Comparison of ENCODE assay signal across 8 cellular contexts in genomic region chr6:165889636-165890403, GRCh38.
A peak's percentile ranks its signal among the peaks of the same experiment; 100 is the strongest.
DNase-seq lines count a peak whose midpoint lies in the region; ATAC-seq and TF ChIP-seq lines count a peak whose summit lies in the region.

No MANE protein-coding gene starts in this region.

- no peak overlapping the region for H3K4me2 ChIP-seq in GM23248 (ENCODE audit: unreplicated experiment)

- no peak for TF ChIP-seq POLR2A in prostate gland (IDR thresholded peaks at IDR 0.05)

- no peaks in the 10 kb centered on the region for H3K9me3 ChIP-seq in GM23248 (ENCODE audit: low read depth)
- H3K9me3 ChIP-seq in prostate gland = no peaks in the 10 kb centered on the region

- H3K79me2 ChIP-seq in GM23248 (ENCODE audit: insufficient read depth) = no peaks in the 10 kb centered on the region

- H3K4me1 ChIP-seq in GM23248 (ENCODE audit: insufficient read depth) (no peaks in the 10 kb centered on the region), prostate gland (replicated peaks) (no peaks in the 10 kb centered on the region)

- intact Hi-C loops in prostate gland (cut with DNase I) = no loop called here

- in situ Hi-C loops in GM23248 (cut with MboI) = no loop called here

- TF ChIP-seq CTCF in AG09319 (IDR thresholded peaks at IDR 0.05; ENCODE audit: low read depth, low read length) = peak; percentile 82
- TF ChIP-seq CTCF in prostate gland (IDR thresholded peaks at IDR 0.05) = peak in 1 of 4 experiments; percentile 56

- DNase-seq in AG09319 (ENCODE audit: extremely low read depth, low read depth) (no peak), GM23248 (peak; percentile 74), amniotic epithelial cell (ENCODE audit: low read depth) (peak; percentile 53), kidney tubule cell (ENCODE audit: low spot score) (peak; percentile 49), prostate gland (ENCODE audit: low spot score) (no peak)
- DNase-seq in activated CD4-positive, CD25-positive, alpha-beta regulatory T cell (lab: John Stamatoyannopoulos, UW) = no peak
- no peak for DNase-seq in effector CD8-positive, alpha-beta T cell (lab: John Stamatoyannopoulos, UW)

- 2 to 8% methylated on average over 6 to 7 of the region's 7 CpGs for WGBS in GM23248 (ENCODE audit: low coverage in 1 of 2, low lambda C conversion rate in 2 of 2, missing lambda C conversion rate in 2 of 2), 2 experiments
- 8% methylated on average over 7 of the region's 7 CpGs for WGBS in prostate gland

- H3K9me2 ChIP-seq in GM23248 (ENCODE audit: insufficient read depth) = no peaks in the 10 kb centered on the region

- H3K27ac ChIP-seq in GM23248 (no peak overlapping the region), prostate gland (no peak overlapping the region)

- H3K27me3 ChIP-seq in GM23248 (replicated peaks; ENCODE audit: insufficient read depth) = peaks cover 16% of the 10 kb centered on the region
- H3K27me3 ChIP-seq in prostate gland (replicated peaks; ENCODE audit: insufficient read depth) = no peaks in the 10 kb centered on the region

- no peak for ATAC-seq in GM21367 (IDR thresholded peaks at IDR 0.05; ENCODE audit: unreplicated experiment)

- H3K9ac ChIP-seq in GM23248 = no peak overlapping the region

- no peak overlapping the region for H3K4me3 ChIP-seq in GM23248
- no peak overlapping the region for H3K4me3 ChIP-seq in prostate gland

- H3F3A ChIP-seq in GM23248 (ENCODE audit: insufficient read depth) = no peaks in the 10 kb centered on the region

- H3K36me3 ChIP-seq in GM23248 (ENCODE audit: low read depth) (no peaks in the 10 kb centered on the region), prostate gland (no peaks in the 10 kb centered on the region)

- no peak overlapping the region for H2AFZ ChIP-seq in GM23248

- H4K20me1 ChIP-seq in GM23248 (ENCODE audit: insufficient read depth) = no peaks in the 10 kb centered on the region

Comparison
In these comparisons a context has a peak if more than half of its experiments do, and no peak if none do; other contexts are left out.
1. DNase-seq: peak in GM23248 (single experiment), amniotic epithelial cell (single experiment) and kidney tubule cell (single experiment); none in AG09319 (single experiment), prostate gland (single experiment), activated CD4-positive, CD25-positive, alpha-beta regulatory T cell (0 of 4) and effector CD8-positive, alpha-beta T cell (single experiment).